Comparison of ENCODE assay signal across 22 cellular contexts in the genomic region with DNA sequence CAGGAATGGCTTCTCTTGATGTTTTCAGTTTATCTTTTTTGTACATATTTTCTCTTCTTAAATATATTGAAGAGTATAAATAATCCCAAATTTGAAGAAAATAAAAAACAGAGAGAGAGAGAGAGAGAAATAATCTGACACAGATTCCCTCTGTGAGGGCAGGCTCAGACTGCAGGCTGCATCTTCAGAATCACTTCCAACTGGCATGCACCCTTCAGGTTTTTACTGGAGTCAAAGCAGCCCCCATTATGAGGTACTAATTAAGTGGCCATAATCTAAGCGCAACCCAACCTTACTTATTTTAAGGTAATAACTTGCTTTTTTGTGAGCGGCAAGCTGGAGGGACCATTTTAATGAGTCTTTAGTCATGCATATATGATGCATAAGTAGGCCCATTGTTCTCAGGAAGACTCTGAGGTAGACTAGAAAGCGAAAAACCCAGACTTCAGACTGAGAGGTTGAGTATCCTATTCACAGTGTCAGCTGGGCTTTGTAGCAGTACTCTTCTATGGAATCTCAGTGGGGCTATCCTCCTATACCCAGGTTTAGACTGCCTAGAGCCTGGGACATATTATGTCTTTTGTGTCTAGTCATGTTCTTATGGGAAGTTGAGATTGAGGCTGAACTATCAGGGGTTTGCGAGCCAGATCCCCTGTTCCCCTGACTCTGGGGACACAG.
"Had no signal": no experiment of that assay in that cellular context is flagged by ENCODE, and none has a peak within 500 bp of the region (broad histone marks: within the 10 kb centered on the region; RNA-seq: fewer than 3 reads in every experiment).

No MANE protein-coding gene starts in this region.

- H3K9me3 Mint-ChIP-seq: activated CD4-positive, alpha-beta memory T cell treated with anti-CD3 and anti-CD28 coated beads for 36 hours; activated CD4-positive, alpha-beta T cell treated with anti-CD3 and anti-CD28 coated beads, Interleukin-2, amount 10 ng/mL, durations not matched to agents 7 days and 5 days; activated naive CD8-positive, alpha-beta T cell treated with anti-CD3 and anti-CD28 coated beads, Interleukin-2, amount 10 ng/mL, durations not matched to agents 7 days and 5 days; activated T-helper 2 cell treated with anti-CD3 and anti-CD28 coated beads, Interferon-gamma antibody, Interleukin-2, Interleukin-4, amounts not matched to agents 10 μg/mL and 5 μg/mL and 100 μg/mL, durations not matched to agents 14 hours and 24 hours and 36 hours; T-helper 1 cell treated with Interleukin-12 subunit alpha and Interleukin-12 subunit beta and Interleukin-4 antibody, amounts not matched to agents 30 μg/mL and 1 μg/mL, for 36 hours had no signal

- H3K9me3 ChIP-seq: adrenal gland had no signal

- H3K9ac ChIP-seq: KMS-11 had no signal

- H3K4me3 ChIP-seq: adrenal gland, PC-9 had no signal

- H3K36me3 Mint-ChIP-seq: activated CD4-positive, alpha-beta memory T cell treated with anti-CD3 and anti-CD28 coated beads for 36 hours; activated naive CD8-positive, alpha-beta T cell treated with anti-CD3 and anti-CD28 coated beads, Interleukin-2, amount 10 ng/mL, durations not matched to agents 7 days and 5 days had no signal

- H2AFZ ChIP-seq: PC-9 had no signal

- H3K4me1 Mint-ChIP-seq: activated CD4-positive, alpha-beta T cell treated with anti-CD3 and anti-CD28 coated beads, Interleukin-2, amount 10 ng/mL, durations not matched to agents 7 days and 5 days had no signal

- H3K27ac ChIP-seq: adrenal gland, KMS-11, PC-9 had no signal

- H3K27me3 ChIP-seq: adrenal gland had no signal

- H3K36me3 ChIP-seq: adrenal gland had no signal

- H3K4me2 ChIP-seq: KMS-11, PC-9 had no signal

- H3K27ac Mint-ChIP-seq: activated CD4-positive, alpha-beta memory T cell treated with anti-CD3 and anti-CD28 coated beads for 36 hours; activated CD4-positive, alpha-beta T cell treated with anti-CD3 and anti-CD28 coated beads, Interleukin-2, amount 10 ng/mL, durations not matched to agents 7 days and 5 days; activated naive CD8-positive, alpha-beta T cell treated with anti-CD3 and anti-CD28 coated beads, Interleukin-2, amount 10 ng/mL, durations not matched to agents 7 days and 5 days; activated T-helper 2 cell treated with anti-CD3 and anti-CD28 coated beads, Interferon-gamma antibody, Interleukin-2, Interleukin-4, amounts not matched to agents 10 μg/mL and 5 μg/mL and 100 μg/mL, durations not matched to agents 14 hours and 24 hours and 36 hours; T-helper 1 cell treated with Interleukin-12 subunit alpha and Interleukin-12 subunit beta and Interleukin-4 antibody, amounts not matched to agents 30 μg/mL and 1 μg/mL, for 36 hours had no signal

- DNase-seq: activated CD4-positive, alpha-beta memory T cell treated with anti-CD3 and anti-CD28 coated beads for 36 hours; activated CD4-positive, alpha-beta T cell treated with anti-CD3 and anti-CD28 coated beads, Interleukin-2, amount 10 ng/mL, durations not matched to agents 7 days and 5 days; activated CD4-positive, CD25-positive, alpha-beta regulatory T cell; activated gamma-delta T cell treated with Interleukin-2 at 50 U/mL for 16 hours; activated naive CD4-positive, alpha-beta T cell treated with anti-CD3 and anti-CD28 coated beads, Interleukin-2, amount 50 U/mL, for 16 hours; activated naive CD8-positive, alpha-beta T cell treated with anti-CD3 and anti-CD28 coated beads, Interleukin-2, amount 10 ng/mL, durations not matched to agents 7 days and 5 days; activated T-cell treated with anti-CD3 and anti-CD28 coated beads for 4 hours; activated T-cell treated with anti-CD3 and anti-CD28 coated beads, Interleukin-2, amount 50 U/mL, for 48 hours; adrenal gland; anterior cingulate cortex; cerebellar nuclear complex; NCI-H1092; NCI-H1417 treated with DMSO at 0.1 percent for 48 hours; NCI-H1694; NCI-H2029; NCI-H2107; NCI-H510A treated with DMSO at 0.1 percent for 48 hours; PC-9; SHP77 treated with DMSO at 0.1 percent for 48 hours had no signal

- H3K4me3 Mint-ChIP-seq: activated CD4-positive, alpha-beta memory T cell treated with anti-CD3 and anti-CD28 coated beads for 36 hours; activated CD4-positive, alpha-beta T cell treated with anti-CD3 and anti-CD28 coated beads, Interleukin-2, amount 10 ng/mL, durations not matched to agents 7 days and 5 days; activated naive CD8-positive, alpha-beta T cell treated with anti-CD3 and anti-CD28 coated beads, Interleukin-2, amount 10 ng/mL, durations not matched to agents 7 days and 5 days; T-helper 1 cell treated with Interleukin-12 subunit alpha and Interleukin-12 subunit beta and Interleukin-4 antibody, amounts not matched to agents 30 μg/mL and 1 μg/mL, for 36 hours had no signal

- H3K4me1 ChIP-seq: adrenal gland had no signal
